13 cellular contexts compared by ENCODE assay signal in genomic region chr14:59425322-59425945, GRCh38. TPM values are rescaled to one million over a fixed set of nuclear protein-coding genes. Genes with fewer than 3 reads are reported as not detected.
DNase-seq lines count a peak whose midpoint lies in the region; ATAC-seq and TF ChIP-seq lines count a peak whose summit lies in the region.
"Had no signal": no experiment of that assay in that cellular context is flagged by ENCODE, and none has a peak within 500 bp of the region (broad histone marks: within the 10 kb centered on the region; RNA-seq: fewer than 3 reads in every experiment).

No MANE protein-coding gene starts in this region.

- no peak overlapping the region for H2BK12ac ChIP-seq in mesenchymal stem cell (ENCODE audit: low read length in 2 of 2)

- H3K4me1 ChIP-seq in ACC112 (ENCODE audit: control insufficient read depth, insufficient read depth, low read length, unreplicated experiment) = peaks cover 69% of the 10 kb centered on the region
- no peaks in the 10 kb centered on the region for H3K4me1 ChIP-seq in endodermal cell (ENCODE audit: control insufficient read depth, insufficient read depth, low read length)
- peaks cover 3% of the 10 kb centered on the region for H3K4me1 ChIP-seq in mesenchymal stem cell (ENCODE audit: control insufficient read depth, insufficient read depth, low read depth, low read length)
- H3K4me1 ChIP-seq: BE2C had no signal

- no peaks in the 10 kb centered on the region for H3K27me3 Mint-ChIP-seq in endodermal cell (ENCODE audit: insufficient read depth)
- H3K27me3 Mint-ChIP-seq: activated naive CD8-positive, alpha-beta T cell treated with anti-CD3 and anti-CD28 coated beads for 36 hours had no signal

- H3K27me3 ChIP-seq in ACC112 (ENCODE audit: insufficient read depth, low read length) (no peaks in the 10 kb centered on the region), endodermal cell (ENCODE audit: control insufficient read depth, insufficient read depth, low read length, poor library complexity, severe bottlenecking) (no peaks in the 10 kb centered on the region), mesenchymal stem cell (ENCODE audit: control insufficient read depth in 1 of 2, insufficient read depth in 1 of 2, low read length in 2 of 2) (no peaks in the 10 kb centered on the region)
- H3K27me3 ChIP-seq: transverse colon had no signal

- H3K4me3 Mint-ChIP-seq in endodermal cell = no peak overlapping the region
- H3K4me3 Mint-ChIP-seq: activated naive CD8-positive, alpha-beta T cell treated with anti-CD3 and anti-CD28 coated beads for 36 hours had no signal

- ATAC-seq in GM18502 (IDR thresholded peaks at IDR 0.05; ENCODE audit: poor library complexity, unreplicated experiment) (no peak), GM21390 (IDR thresholded peaks at IDR 0.05; ENCODE audit: unreplicated experiment) (no peak)

- H3K27ac Mint-ChIP-seq in endodermal cell = no peak overlapping the region
- H3K27ac Mint-ChIP-seq: activated naive CD8-positive, alpha-beta T cell treated with anti-CD3 and anti-CD28 coated beads for 36 hours had no signal

- H2AFZ ChIP-seq in ACC112 (ENCODE audit: low read length, unreplicated experiment) (no peak overlapping the region), mesenchymal stem cell (ENCODE audit: low read depth, low read length) (no peak overlapping the region)

- H2AK5ac ChIP-seq in mesenchymal stem cell (ENCODE audit: low read length, severe bottlenecking) = no peak overlapping the region

- no peaks in the 10 kb centered on the region for H3K36me3 Mint-ChIP-seq in endodermal cell (ENCODE audit: low read depth)
- H3K36me3 Mint-ChIP-seq: activated naive CD8-positive, alpha-beta T cell treated with anti-CD3 and anti-CD28 coated beads for 36 hours had no signal

- H3K14ac ChIP-seq in mesenchymal stem cell (ENCODE audit: low read length in 2 of 2) = no peak overlapping the region

- 80 to 90% methylated on average over 1 to 4 of the region's 4 CpGs for WGBS in endodermal cell (ENCODE audit: insufficient coverage in 1 of 2, insufficient read length in 1 of 2), 2 experiments
- 50% methylated on average over 4 of the region's 4 CpGs for WGBS in mesenchymal stem cell

- no peak overlapping the region for H4K8ac ChIP-seq in mesenchymal stem cell (ENCODE audit: low read length)

- peaks cover 11% of the 10 kb centered on the region for H3K4me1 Mint-ChIP-seq in endodermal cell
- H3K4me1 Mint-ChIP-seq: activated naive CD8-positive, alpha-beta T cell treated with anti-CD3 and anti-CD28 coated beads for 36 hours had no signal

- no peak overlapping the region for H3K4me2 ChIP-seq in mesenchymal stem cell (ENCODE audit: low read length, poor library complexity, severe bottlenecking)

- DNase-seq in HCEC 1CT = peak; percentile 68
- no peak for DNase-seq in endodermal cell
- DNase-seq in mesenchymal stem cell = peak; percentile 47
- no peak for DNase-seq in NCI-H526 treated with DMSO at 0.1 percent for 48 hours (lab: John Stamatoyannopoulos, UW)
- no peak for DNase-seq in KBM-7
- DNase-seq: activated naive CD8-positive, alpha-beta T cell treated with anti-CD3 and anti-CD28 coated beads for 36 hours; BE2C; GF-D8; NCI-H1417 treated with DMSO at 0.1 percent for 48 hours; transverse colon had no signal

- in situ Hi-C loops in KBM-7 (cut with MboI; ENCODE audit: low pct_unique_long_range_greater_than_20kb, low sequenced_read_pairs) = loop anchor here (25.0 kb wide), 1 partner anchor 288 kb away; no protein-coding TSS in a partner anchor

- H3K4me3 ChIP-seq in ACC112 (ENCODE audit: low read depth, low read length) (no peak overlapping the region), endodermal cell (ENCODE audit: low read length) (no peak overlapping the region), mesenchymal stem cell (ENCODE audit: insufficient read depth in 1 of 2, low read depth in 1 of 2, low read length in 2 of 2) (no peak overlapping the region)
- H3K4me3 ChIP-seq: transverse colon had no signal

- no peaks in the 10 kb centered on the region for H3K79me1 ChIP-seq in mesenchymal stem cell (replicated peaks; ENCODE audit: low read length, poor library complexity, severe bottlenecking)

- no peak overlapping the region for H2BK15ac ChIP-seq in mesenchymal stem cell (ENCODE audit: low read depth, poor library complexity, severe bottlenecking)

- no peak overlapping the region for H3K9ac ChIP-seq in endodermal cell (ENCODE audit: extremely low read depth, low read length, poor library complexity, severe bottlenecking)
- no peak overlapping the region for H3K9ac ChIP-seq in mesenchymal stem cell (ENCODE audit: low read length)

- peak overlapping the region in 1 of 2 experiments; percentile 30 for H3K4ac ChIP-seq in mesenchymal stem cell (ENCODE audit: low read depth in 1 of 2, low read length in 2 of 2)

- H3K23ac ChIP-seq in mesenchymal stem cell (ENCODE audit: low read length in 2 of 2) = no peak overlapping the region

- no peaks in the 10 kb centered on the region for H3K36me3 ChIP-seq in ACC112 (ENCODE audit: insufficient read depth, low read length)
- no peaks in the 10 kb centered on the region for H3K36me3 ChIP-seq in endodermal cell (ENCODE audit: control insufficient read depth, insufficient read depth, low read length)
- no peaks in the 10 kb centered on the region for H3K36me3 ChIP-seq in mesenchymal stem cell (ENCODE audit: control insufficient read depth in 1 of 2, insufficient read depth in 2 of 2, low read depth in 1 of 2, low read length in 2 of 2)
- H3K36me3 ChIP-seq: BE2C, transverse colon had no signal

- no peaks in the 10 kb centered on the region for H3K79me2 ChIP-seq in ACC112 (ENCODE audit: control insufficient read depth, insufficient read depth, low read length, unreplicated experiment)

- H3K18ac ChIP-seq in mesenchymal stem cell (ENCODE audit: low read depth in 1 of 2, low read length in 2 of 2) = no peak overlapping the region

- no peak overlapping the region for H2BK120ac ChIP-seq in mesenchymal stem cell (ENCODE audit: low read depth, low read length)

- no peaks in the 10 kb centered on the region for H3K9me3 Mint-ChIP-seq in endodermal cell
- H3K9me3 Mint-ChIP-seq: activated naive CD8-positive, alpha-beta T cell treated with anti-CD3 and anti-CD28 coated beads for 36 hours had no signal

- H4K91ac ChIP-seq in mesenchymal stem cell (ENCODE audit: low read length) = no peak overlapping the region

- TF ChIP-seq CTCF in endodermal cell (conservative IDR thresholded peaks at IDR 0.05) = peak; percentile 56

- 0 out of 2 replicates have a peak overlapping the region, but pooled peaks have one; percentile 2 for H3K27ac ChIP-seq in ACC112 (ENCODE audit: low read depth, low read length)
- H3K27ac ChIP-seq in endodermal cell (ENCODE audit: low read depth, low read length) = no peak overlapping the region
- no peak overlapping the region for H3K27ac ChIP-seq in mesenchymal stem cell (ENCODE audit: low read length, poor library complexity, severe bottlenecking)

- no peak overlapping the region for H2BK5ac ChIP-seq in mesenchymal stem cell (ENCODE audit: low read depth, low read length, poor library complexity, severe bottlenecking)

- H3K9me3 ChIP-seq in endodermal cell (ENCODE audit: control insufficient read depth, low read length) = no peaks in the 10 kb centered on the region
- H3K9me3 ChIP-seq in mesenchymal stem cell (ENCODE audit: control insufficient read depth, low read length) = no peaks in the 10 kb centered on the region
- H3K9me3 ChIP-seq: BE2C, transverse colon had no signal

RNA-seq across cellular contexts. Expression of gene GPR135, which starts 39.7 kb away (rescaled TPM):
- total RNA-seq in endodermal cell = 1 to 10 TPM; 4.1 to 4.5 TPM
- polyA plus RNA-seq in endodermal cell (2013, experiment 1 of 2) = 1.5 TPM
- polyA plus RNA-seq in endodermal cell (2013, experiment 2 of 2) = 1.6 TPM
- 0.70 TPM for polyA plus RNA-seq in mesenchymal stem cell (2013, experiment 1 of 2)
- polyA plus RNA-seq in mesenchymal stem cell (2013, experiment 2 of 2) = 0.75 TPM

RNA-seq across cellular contexts. Expression of gene L3HYPDH, which starts 58.8 kb away (rescaled TPM):
- 10 to 100 TPM; 24.7 to 30.3 TPM for total RNA-seq in endodermal cell
- 15.1 TPM for polyA plus RNA-seq in endodermal cell (2013, experiment 1 of 2)
- 14.0 TPM for polyA plus RNA-seq in endodermal cell (2013, experiment 2 of 2)
- polyA plus RNA-seq in mesenchymal stem cell (2013, experiment 1 of 2) = 26.1 TPM
- 27.1 TPM for polyA plus RNA-seq in mesenchymal stem cell (2013, experiment 2 of 2)

RNA-seq across cellular contexts. Expression of gene JKAMP, which starts 58.9 kb away (rescaled TPM):
- 10 to 100 TPM; 42.5 to 57.2 TPM for total RNA-seq in endodermal cell
- polyA plus RNA-seq in endodermal cell (2013, experiment 1 of 2) = 70.5 TPM
- polyA plus RNA-seq in endodermal cell (2013, experiment 2 of 2) = 66.5 TPM
- 87.8 TPM for polyA plus RNA-seq in mesenchymal stem cell (2013, experiment 1 of 2)
- 90.0 TPM for polyA plus RNA-seq in mesenchymal stem cell (2013, experiment 2 of 2)

Comparison
In these comparisons a context has a peak if more than half of its experiments do, and no peak if none do; other contexts are left out.
1. DNase-seq: peak in HCEC 1CT (single experiment) and mesenchymal stem cell (single experiment); none in endodermal cell (single experiment), NCI-H526 treated with DMSO at 0.1 percent for 48 hours (single experiment) and KBM-7 (single experiment).